Comparison of ENCODE assay signal across 1 cellular context in genomic region chr1:231027971-231028370, GRCh38.
TF ChIP-seq lines count a peak whose summit lies in the region.

No MANE protein-coding gene starts in this region.

TF ChIP-seq in HepG2, 621 proteins besides CTCF, POLR2A, EP300 and RAD21:
- TF ChIP-seq PHF21A (CRISPR knock-in tag; IDR thresholded peaks at IDR 0.05) = no peak
- TF ChIP-seq SIX4 (CRISPR knock-in tag; IDR thresholded peaks at IDR 0.05) = no peak
- TF ChIP-seq CCAR2 (optimal IDR thresholded peaks at IDR 0.05; ENCODE audit: low read depth, low read length) = no peak
- TF ChIP-seq ZNF44 (CRISPR knock-in tag; IDR thresholded peaks at IDR 0.05) = no peak
- no peak for TF ChIP-seq ZKSCAN1 (IDR thresholded peaks at IDR 0.05; ENCODE audit: low read length)
- no peak for TF ChIP-seq HNF1A (IDR thresholded peaks at IDR 0.05; ENCODE audit: low read depth)
- no peak for TF ChIP-seq HNF1A (CRISPR knock-in tag; IDR thresholded peaks at IDR 0.05; ENCODE audit: borderline replicate concordance)
- TF ChIP-seq ZNF512B (CRISPR knock-in tag; IDR thresholded peaks at IDR 0.05; ENCODE audit: borderline replicate concordance) = no peak
